ENCODE assay signal across 36 cellular contexts in genomic region chr10:8902926-8903325, GRCh38.
"Had no signal": no experiment of that assay in that cellular context is flagged by ENCODE, and none has a peak within 500 bp of the region (broad histone marks: within the 10 kb centered on the region; RNA-seq: fewer than 3 reads in every experiment).

No MANE protein-coding gene starts in this region.

- H3K9me3 ChIP-seq: adrenal gland, body of pancreas had no signal

- H3K4me3 ChIP-seq: adrenal gland, body of pancreas, cardiac muscle cell had no signal

- ATAC-seq: activated CD8-positive, alpha-beta T cell treated with anti-CD3 and anti-CD28 coated beads for 36 hours; activated naive CD4-positive, alpha-beta T cell treated with anti-CD3 and anti-CD28 coated beads, Interleukin-2, amount 50 U/mL, for 72 hours; activated T-cell treated with anti-CD3 and anti-CD28 coated beads, Interleukin-2, amount 50 U/mL, for 4 hours; activated T-cell treated with anti-CD3 and anti-CD28 coated beads, Interleukin-2, amount 50 U/mL, for 72 hours; activated T-helper 17 cell treated with anti-CD3 and anti-CD28 coated beads, Interleukin-2, amount 50 U/mL, for 72 hours; body of pancreas had no signal

- H3K27ac ChIP-seq: adrenal gland, body of pancreas, brain microvascular endothelial cell, cardiac muscle cell, VCaP had no signal

- H3K4me1 ChIP-seq: adrenal gland, body of pancreas had no signal

- H3K36me3 ChIP-seq: adrenal gland, brain microvascular endothelial cell, cardiac muscle cell had no signal

- H3K27me3 ChIP-seq: adrenal gland, body of pancreas, brain microvascular endothelial cell, cardiac muscle cell had no signal

- FAIRE-seq: astrocyte, bronchial epithelial cell, TTC549 had no signal

- DNase-seq: activated B cell treated with CpG ODN at 0.5 μM for 24 hours; activated CD4-positive, alpha-beta memory T cell treated with anti-CD3 and anti-CD28 coated beads for 36 hours; activated CD4-positive, alpha-beta T cell treated with anti-CD3 and anti-CD28 coated beads for 4 hours; activated CD4-positive, alpha-beta T cell treated with anti-CD3 and anti-CD28 coated beads, Interleukin-2, amount 10 ng/mL, durations not matched to agents 24 days and 14 days; activated CD4-positive, alpha-beta T cell treated with anti-CD3 and anti-CD28 coated beads, Interleukin-2, amount 50 U/mL, for 1 hour; activated CD4-positive, alpha-beta T cell treated with anti-CD3 and anti-CD28 coated beads, Interleukin-2, amount 50 U/mL, for 4 hours; activated CD4-positive, CD25-positive, alpha-beta regulatory T cell treated with anti-CD3 and anti-CD28 coated beads, Interleukin-2, amount 50 U/mL, for 72 hours; activated CD8-positive, alpha-beta memory T cell treated with anti-CD3 and anti-CD28 coated beads, Interleukin-2, amount 50 U/mL, for 4 hours; activated CD8-positive, alpha-beta T cell treated with anti-CD3 and anti-CD28 coated beads for 36 hours; activated effector memory CD4-positive, alpha-beta T cell treated with anti-CD3 and anti-CD28 coated beads, Interleukin-2, amount 50 U/mL, for 16 hours; activated gamma-delta T cell treated with Interleukin-2 at 50 U/mL for 16 hours; activated naive CD4-positive, alpha-beta T cell; activated naive CD4-positive, alpha-beta T cell treated with anti-CD3 and anti-CD28 coated beads for 36 hours; activated naive CD4-positive, alpha-beta T cell treated with anti-CD3 and anti-CD28 coated beads, Interleukin-2, amount 50 U/mL, for 16 hours; activated naive CD8-positive, alpha-beta T cell treated with anti-CD3 and anti-CD28 coated beads for 36 hours; activated T-cell treated with anti-CD3 and anti-CD28 coated beads for 4 hours; activated T-cell treated with anti-CD3 and anti-CD28 coated beads, Interleukin-2, amount 50 U/mL, for 1 hour; activated T-cell treated with anti-CD3 and anti-CD28 coated beads, Interleukin-2, amount 50 U/mL, for 4 hours; activated T-cell treated with anti-CD3 and anti-CD28 coated beads, Interleukin-2, amount 50 U/mL, for 72 hours; adrenal gland; amygdala; anterior cingulate cortex; body of pancreas; brain microvascular endothelial cell; caudate nucleus; cerebellar nuclear complex; T-helper 1 cell; T-helper 2 cell; T-helper 9 cell had no signal
